Comparison of ENCODE assay signal across 1 cellular context in the genomic region with DNA sequence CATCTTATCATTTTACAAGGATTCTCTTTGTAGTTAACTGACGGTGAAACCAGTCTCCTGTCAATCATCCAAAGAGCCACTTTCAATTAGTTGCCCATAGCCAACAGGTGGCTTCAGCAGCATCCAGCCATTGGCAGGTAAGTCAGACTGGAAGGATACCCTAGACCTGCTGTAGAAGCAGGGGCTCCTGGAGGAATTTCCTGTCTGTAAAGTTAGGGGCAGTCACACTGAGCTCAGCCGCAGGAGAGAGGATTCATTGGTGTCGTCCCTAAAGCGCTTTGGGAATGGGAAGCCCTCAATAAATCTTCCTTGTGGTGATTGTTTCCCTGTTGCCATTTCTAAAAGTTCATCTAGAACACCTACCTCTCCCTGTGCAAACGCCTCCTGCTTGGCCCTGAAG.
TF ChIP-seq lines count a peak whose summit lies in the region.

No MANE protein-coding gene starts in this region.

TF ChIP-seq in K562, 482 proteins besides CTCF, POLR2A, EP300 and RAD21:
- TF ChIP-seq ZNF384 (IDR thresholded peaks at IDR 0.05; ENCODE audit: low read depth, low read length) (no peak), GTF2A2 (tag; IDR thresholded peaks at IDR 0.05) (no peak), ASH1L (IDR thresholded peaks at IDR 0.05; ENCODE audit: borderline replicate concordance, low read depth, partially characterized antibody) (no peak), SUPT5H (IDR thresholded peaks at IDR 0.05) (no peak), HDAC1 (IDR thresholded peaks at IDR 0.05) (no peak), MAZ (CRISPR knock-in tag; conservative IDR thresholded peaks at IDR 0.05 in 1 of 2, IDR thresholded peaks at IDR 0.05 in 1 of 2) (no peak)
- TF ChIP-seq, protein P1, sequence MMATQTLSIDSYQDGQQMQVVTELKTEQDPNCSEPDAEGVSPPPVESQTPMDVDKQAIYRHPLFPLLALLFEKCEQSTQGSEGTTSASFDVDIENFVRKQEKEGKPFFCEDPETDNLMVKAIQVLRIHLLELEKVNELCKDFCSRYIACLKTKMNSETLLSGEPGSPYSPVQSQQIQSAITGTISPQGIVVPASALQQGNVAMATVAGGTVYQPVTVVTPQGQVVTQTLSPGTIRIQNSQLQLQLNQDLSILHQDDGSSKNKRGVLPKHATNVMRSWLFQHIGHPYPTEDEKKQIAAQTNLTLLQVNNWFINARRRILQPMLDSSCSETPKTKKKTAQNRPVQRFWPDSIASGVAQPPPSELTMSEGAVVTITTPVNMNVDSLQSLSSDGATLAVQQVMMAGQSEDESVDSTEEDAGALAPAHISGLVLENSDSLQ (IDR thresholded peaks at IDR 0.05), result peak; percentile 30; the same call in 1 of the 2 replicates
